8 cellular contexts compared by ENCODE assay signal in the genomic region with DNA sequence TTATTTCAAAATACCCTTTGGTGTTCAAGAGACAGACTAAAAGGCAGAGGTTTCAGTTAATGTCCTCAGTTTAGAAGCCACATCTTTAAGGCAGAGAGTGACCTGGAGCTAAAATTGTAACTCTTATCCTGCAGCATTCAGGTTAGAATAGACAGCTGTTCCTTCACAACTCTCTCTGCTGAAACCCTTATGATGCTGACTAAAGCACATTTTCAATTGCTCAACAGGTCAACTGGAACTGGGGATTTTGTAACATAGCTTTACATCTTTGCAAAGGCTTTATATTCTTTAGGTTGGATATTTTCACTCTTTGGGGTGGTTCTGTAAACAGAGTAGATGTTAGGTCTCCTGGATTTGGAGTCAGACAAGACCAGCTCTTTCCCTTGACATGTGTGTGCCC. TPM values are rescaled to one million over a fixed set of nuclear protein-coding genes. Genes with fewer than 3 reads are reported as not detected.
"Had no signal": no experiment of that assay in that cellular context is flagged by ENCODE, and none has a peak within 500 bp of the region (broad histone marks: within the 10 kb centered on the region; RNA-seq: fewer than 3 reads in every experiment).

No MANE protein-coding gene starts in this region.

- FAIRE-seq: HTR-8/SVneo had no signal

- H3K4me3 ChIP-seq: HAP-1 had no signal

- DNase-seq: GOT3, H7, HFFc6, KG1 had no signal

- H3K9me3 ChIP-seq: HAP-1 had no signal

- H3K36me3 ChIP-seq: HAP-1 had no signal

- H3K4me1 ChIP-seq: HAP-1 had no signal

- ATAC-seq: HCT116 had no signal

RNA-seq across cellular contexts. Expression of a gene that starts 20.3 kb away (rescaled TPM):
- polyA plus RNA-seq: IgD-negative memory B cell had no signal
